In genomic region chr1:183234660-183235476, GRCh38 we compare ENCODE assay signal across 8 cellular contexts. TPM values are rescaled to one million over a fixed set of nuclear protein-coding genes. Genes with fewer than 3 reads are reported as not detected.
DNase-seq lines count a peak whose midpoint lies in the region; ATAC-seq and TF ChIP-seq lines count a peak whose summit lies in the region.

No MANE protein-coding gene starts in this region.

- H3K9me3 Mint-ChIP-seq in activated CD4-positive, alpha-beta memory T cell treated with anti-CD3 and anti-CD28 coated beads, Interleukin-2, amount 10 ng/mL, durations not matched to agents 7 days and 5 days = no peaks in the 10 kb centered on the region

- H3K36me3 ChIP-seq in duodenal mucosa (ENCODE audit: control insufficient read depth in 1 of 2, insufficient read depth in 2 of 2, low read length in 2 of 2) (no peaks in the 10 kb centered on the region), lung (ENCODE audit: control insufficient read depth in 2 of 2, insufficient read depth in 2 of 2, low read length in 2 of 2) (no peaks in the 10 kb centered on the region)

- H3K4me3 ChIP-seq in duodenal mucosa (ENCODE audit: low read depth in 1 of 2, low read length in 2 of 2) (no peak overlapping the region), lung (no peak overlapping the region)

- no peaks in the 10 kb centered on the region for H3K4me1 Mint-ChIP-seq in activated CD4-positive, alpha-beta memory T cell treated with anti-CD3 and anti-CD28 coated beads, Interleukin-2, amount 10 ng/mL, durations not matched to agents 7 days and 5 days

- H3K4me1 ChIP-seq in duodenal mucosa (ENCODE audit: control insufficient read depth in 1 of 2, insufficient read depth in 2 of 2, low read length in 2 of 2) (peaks cover 0 to 3% of the 10 kb centered on the region in 2 donors), lung (ENCODE audit: control insufficient read depth in 2 of 2, insufficient read depth in 2 of 2, low read length in 2 of 2) (peaks cover 0 to 3% of the 10 kb centered on the region in 2 donors)

- H3K9me3 ChIP-seq in duodenal mucosa (ENCODE audit: control insufficient read depth in 1 of 2, low read length in 2 of 2) (no peaks in the 10 kb centered on the region), lung (ENCODE audit: control insufficient read depth in 2 of 2, insufficient read depth in 1 of 2, low read length in 1 of 2) (no peaks in the 10 kb centered on the region)

- CTCF ChIA-PET in activated CD4-positive, alpha-beta memory T cell treated with anti-CD3 and anti-CD28 coated beads, Interleukin-2, amount 10 ng/mL, durations not matched to agents 7 days and 5 days (lab: Charles Lee) = interaction anchor here (0.9 to 1.1 kb wide), 2 partner anchors 9 to 13 kb away, joined by 4 read pairs; no protein-coding TSS in a partner anchor

- no peaks in the 10 kb centered on the region for H3K36me3 Mint-ChIP-seq in activated CD4-positive, alpha-beta memory T cell treated with anti-CD3 and anti-CD28 coated beads, Interleukin-2, amount 10 ng/mL, durations not matched to agents 7 days and 5 days (ENCODE audit: low read depth)

- DNase-seq in SIG-M5 treated with dmso at 0.1 percent for 504 hours (lab: John Stamatoyannopoulos, UW; ENCODE audit: unreplicated experiment) (peak; percentile 36), SIG-M5 (lab: John Stamatoyannopoulos, UW) (no peak), NCI-H526 (lab: John Stamatoyannopoulos, UW) (peak; percentile 71 to 88), lung (ENCODE audit: low spot score) (peak; percentile 51), ureter (ENCODE audit: low spot score) (peak; percentile 83)
- no peak for DNase-seq in activated CD4-positive, alpha-beta memory T cell treated with anti-CD3 and anti-CD28 coated beads, Interleukin-2, amount 10 ng/mL, durations not matched to agents 7 days and 5 days

- no peak overlapping the region for H3K27ac Mint-ChIP-seq in activated CD4-positive, alpha-beta memory T cell treated with anti-CD3 and anti-CD28 coated beads, Interleukin-2, amount 10 ng/mL, durations not matched to agents 7 days and 5 days

- WGBS in lung, 2 donors = 46 to 47% methylated on average over 15 of the region's 15 CpGs

- no peak overlapping the region for H3K9ac ChIP-seq in duodenal mucosa (ENCODE audit: low read depth in 1 of 2, low read length in 2 of 2)

- POLR2A ChIA-PET in activated CD4-positive, alpha-beta memory T cell treated with anti-CD3 and anti-CD28 coated beads, Interleukin-2, amount 10 ng/mL, durations not matched to agents 7 days and 5 days (lab: Charles Lee) = no interaction called here

- peak; percentile 23 for TF ChIP-seq CTCF in lung (IDR thresholded peaks at IDR 0.05; ENCODE audit: control extremely low read depth, extremely low read depth)

- peaks cover 3% of the 10 kb centered on the region for H3K27me3 Mint-ChIP-seq in activated CD4-positive, alpha-beta memory T cell treated with anti-CD3 and anti-CD28 coated beads, Interleukin-2, amount 10 ng/mL, durations not matched to agents 7 days and 5 days

- ATAC-seq in lung (ENCODE audit: insufficient read depth, low FRiP score) = peak; percentile 84
- no peak for ATAC-seq in HG03354 (IDR thresholded peaks at IDR 0.05; ENCODE audit: poor library complexity, severe bottlenecking, unreplicated experiment)

- H3K27me3 ChIP-seq in duodenal mucosa (ENCODE audit: control insufficient read depth in 1 of 2, insufficient read depth in 2 of 2, low read length in 2 of 2) (no peaks in the 10 kb centered on the region), lung (ENCODE audit: control insufficient read depth, insufficient read depth) (no peaks in the 10 kb centered on the region)

- no peak overlapping the region for H3K4me3 Mint-ChIP-seq in activated CD4-positive, alpha-beta memory T cell treated with anti-CD3 and anti-CD28 coated beads, Interleukin-2, amount 10 ng/mL, durations not matched to agents 7 days and 5 days

- H3K27ac ChIP-seq in duodenal mucosa (ENCODE audit: low read depth, low read length) (peak overlapping the region; percentile 27), lung (ENCODE audit: low read depth in 1 of 2, low read length in 1 of 2) (peak overlapping the region; percentile 55 to 68)

RNA-seq across cellular contexts. Expression of gene LAMC2, which starts 48.8 kb away (rescaled TPM):
- 10 to 100 TPM; 31.1 to 49.6 TPM for total RNA-seq in lung
- polyA plus RNA-seq in lung = 10 to 100 TPM; 13.7 to 63.1 TPM
- total RNA-seq in ureter = 14.5 TPM
- total RNA-seq in activated CD4-positive, alpha-beta memory T cell treated with anti-CD3 and anti-CD28 coated beads, Interleukin-2, amount 10 ng/mL, durations not matched to agents 7 days and 5 days = not detected

Comparison
In these comparisons a context has a peak if more than half of its experiments do, and no peak if none do; other contexts are left out.
1. DNase-seq: peak in SIG-M5 treated with dmso at 0.1 percent for 504 hours (single experiment), NCI-H526 (2 of 2), lung (single experiment) and ureter (single experiment); none in SIG-M5 (single experiment) and activated CD4-positive, alpha-beta memory T cell treated with anti-CD3 and anti-CD28 coated beads, Interleukin-2, amount 10 ng/mL, durations not matched to agents 7 days and 5 days (single experiment).
2. RNA of gene LAMC2, which starts 48.8 kb away (total RNA-seq): 31.1 to 49.6 TPM in lung and 14.5 TPM in ureter (single experiment); not detected in activated CD4-positive, alpha-beta memory T cell treated with anti-CD3 and anti-CD28 coated beads, Interleukin-2, amount 10 ng/mL, durations not matched to agents 7 days and 5 days; every median in the first group is over 10 times any median in the second.